ENCODE assay signal across 19 cellular contexts in genomic region chr2:46151582-46151981, GRCh38.
DNase-seq lines count a peak whose midpoint lies in the region; ATAC-seq and TF ChIP-seq lines count a peak whose summit lies in the region.
"Had no signal": no experiment of that assay in that cellular context is flagged by ENCODE, and none has a peak within 500 bp of the region (broad histone marks: within the 10 kb centered on the region; RNA-seq: fewer than 3 reads in every experiment).

No MANE protein-coding gene starts in this region.

- H3K9ac ChIP-seq in smooth muscle cell (ENCODE audit: low read depth) = no peak overlapping the region
- H3K9ac ChIP-seq: parathyroid adenoma had no signal

- H3K79me2 ChIP-seq in smooth muscle cell (ENCODE audit: low read depth) = no peaks in the 10 kb centered on the region

- WGBS in esophagus squamous epithelium, 2 donors = 41 to 48% methylated on average over 2 to 3 of the region's 4 CpGs
- 79% methylated on average over 4 of the region's 4 CpGs for WGBS in smooth muscle cell (ENCODE audit: low lambda C conversion rate)

- no peak for TF ChIP-seq CTCF in left ventricle myocardium inferior (IDR thresholded peaks at IDR 0.05; ENCODE audit: borderline replicate concordance)
- no peak for TF ChIP-seq CTCF in esophagus squamous epithelium (IDR thresholded peaks at IDR 0.05)
- TF ChIP-seq CTCF in smooth muscle cell (IDR thresholded peaks at IDR 0.05; ENCODE audit: borderline replicate concordance, insufficient read depth, poor library complexity, severe bottlenecking) = no peak

- no peak overlapping the region for H2AFZ ChIP-seq in smooth muscle cell (ENCODE audit: low read depth)
- H2AFZ ChIP-seq: parathyroid adenoma had no signal

- peak overlapping the region; percentile 59 for H3K27ac ChIP-seq in left ventricle myocardium inferior (replicated peaks)
- peak overlapping the region; percentile 7 to 40 (median 28) for H3K27ac ChIP-seq in esophagus squamous epithelium
- H3K27ac ChIP-seq in smooth muscle cell (ENCODE audit: low read depth) = peak overlapping the region; percentile 64
- H3K27ac ChIP-seq: parathyroid adenoma, SJCRH30 had no signal

- no peaks in the 10 kb centered on the region for H3K9me3 ChIP-seq in left ventricle myocardium inferior (replicated peaks)
- H3K9me3 ChIP-seq in esophagus squamous epithelium = no peaks in the 10 kb centered on the region
- H3K9me3 ChIP-seq in smooth muscle cell (replicated peaks; ENCODE audit: low read depth) = no peaks in the 10 kb centered on the region
- H3K9me3 ChIP-seq: ascending aorta, BE2C, SJCRH30 had no signal

- DNase-seq in left ventricle myocardium inferior (no peak), left ventricle myocardium superior (no peak), esophagus squamous epithelium (lab: John Stamatoyannopoulos, UW) (no peak), smooth muscle cell (lab: John Stamatoyannopoulos, UW; ENCODE audit: unreplicated experiment) (no peak), Kasumi-1 (lab: John Stamatoyannopoulos, UW) (no peak), MV-4-11 (lab: John Stamatoyannopoulos, UW) (no peak)
- no peak for DNase-seq in stimulated activated CD4-positive, alpha-beta T cell treated with anti-CD3 and anti-CD28 coated beads, Interleukin-15, amount 100 ng/mL, for 24 hours
- DNase-seq: activated CD4-positive, CD25-positive, alpha-beta regulatory T cell treated with anti-CD3 and anti-CD28 coated beads, Interleukin-2, amount 50 U/mL, for 72 hours; BE2C; CD8-positive, alpha-beta memory T cell; DMS153; NCI-H1092 treated with DMSO at 0.1 percent for 48 hours; NCI-H187 treated with DMSO at 0.1 percent for 48 hours; NCI-H748 treated with DMSO at 0.1 percent for 48 hours; T-cell had no signal

- ATAC-seq in left ventricle myocardium superior (no peak), SK-N-SH treated with all-trans-retinoic acid at 6 μM for 48 hours (peak; percentile 5)
- ATAC-seq: T-cell had no signal

- no peaks in the 10 kb centered on the region for H3F3A ChIP-seq in smooth muscle cell (ENCODE audit: low read depth)

- no peaks in the 10 kb centered on the region for H3K27me3 ChIP-seq in left ventricle myocardium inferior (ENCODE audit: low read depth)
- no peaks in the 10 kb centered on the region for H3K27me3 ChIP-seq in esophagus squamous epithelium
- H3K27me3 ChIP-seq in smooth muscle cell (ENCODE audit: low read depth) = no peaks in the 10 kb centered on the region
- H3K27me3 ChIP-seq: ascending aorta, BE2C, SJCRH30 had no signal

- intact Hi-C loops in left ventricle myocardium inferior (cut with micrococcal nuclease) (no loop called here), left ventricle myocardium superior (cut with micrococcal nuclease) (no loop called here), esophagus squamous epithelium (cut with DNase I) (no loop called here)

- no peak overlapping the region for H3K4me3 ChIP-seq in left ventricle myocardium inferior
- no peak overlapping the region for H3K4me3 ChIP-seq in esophagus squamous epithelium
- H3K4me3 ChIP-seq in smooth muscle cell = no peak overlapping the region
- H3K4me3 ChIP-seq: ascending aorta, SJCRH30 had no signal

- H3K36me3 ChIP-seq in left ventricle myocardium inferior = peaks cover 9% of the 10 kb centered on the region
- peaks cover 0 to 26% (median 0%) of the 10 kb centered on the region in 3 donors for H3K36me3 ChIP-seq in esophagus squamous epithelium
- peaks cover 2% of the 10 kb centered on the region for H3K36me3 ChIP-seq in smooth muscle cell (ENCODE audit: low read depth)
- H3K36me3 ChIP-seq: ascending aorta had no signal

- H4K20me1 ChIP-seq in smooth muscle cell (ENCODE audit: low read depth) = no peaks in the 10 kb centered on the region

- H3K4me1 ChIP-seq in left ventricle myocardium inferior = peaks cover 14% of the 10 kb centered on the region
- peaks cover 5 to 12% (median 10%) of the 10 kb centered on the region in 3 donors for H3K4me1 ChIP-seq in esophagus squamous epithelium
- no peaks in the 10 kb centered on the region for H3K4me1 ChIP-seq in smooth muscle cell (ENCODE audit: low read depth)
- H3K4me1 ChIP-seq: BE2C, SJCRH30 had no signal

- H3K4me2 ChIP-seq in smooth muscle cell = no peak overlapping the region

- no peak for TF ChIP-seq POLR2A in esophagus squamous epithelium (IDR thresholded peaks at IDR 0.05)

TF ChIP-seq in SK-N-SH treated with all-trans-retinoic acid at 6 μM for 48 hours, 23 proteins besides CTCF, POLR2A, EP300 and RAD21 (continues in another document):
- TF ChIP-seq CSDC2 (CRISPR knock-in tag; IDR thresholded peaks at IDR 0.05) (no peak), ZFP3 (CRISPR knock-in tag; IDR thresholded peaks at IDR 0.05) (no peak), OSR1 (CRISPR knock-in tag; IDR thresholded peaks at IDR 0.05) (no peak), PATZ1 (CRISPR knock-in tag; IDR thresholded peaks at IDR 0.05; ENCODE audit: borderline replicate concordance) (no peak), SNAI2 (CRISPR knock-in tag; IDR thresholded peaks at IDR 0.05) (no peak), GLIS3 (CRISPR knock-in tag; IDR thresholded peaks at IDR 0.05) (no peak), ZFP30 (CRISPR knock-in tag; IDR thresholded peaks at IDR 0.05) (no peak), ISL1 (CRISPR knock-in tag; IDR thresholded peaks at IDR 0.05) (no peak), ZC3H10 (CRISPR knock-in tag; IDR thresholded peaks at IDR 0.05) (no peak), PPARA (CRISPR knock-in tag; IDR thresholded peaks at IDR 0.05; ENCODE audit: borderline replicate concordance) (no peak), BACH2 (CRISPR knock-in tag; IDR thresholded peaks at IDR 0.05; ENCODE audit: borderline replicate concordance) (no peak), RARB (CRISPR knock-in tag; IDR thresholded peaks at IDR 0.05) (no peak), ZNF70 (CRISPR knock-in tag; IDR thresholded peaks at IDR 0.05) (no peak), CSRNP3 (CRISPR knock-in tag; IDR thresholded peaks at IDR 0.05) (no peak), TSHZ2 (CRISPR knock-in tag; IDR thresholded peaks at IDR 0.05) (no peak)
